In genomic region chr2:32446362-32446761, GRCh38 we compare ENCODE assay signal across 21 cellular contexts.
"Had no signal": no experiment of that assay in that cellular context is flagged by ENCODE, and none has a peak within 500 bp of the region (broad histone marks: within the 10 kb centered on the region; RNA-seq: fewer than 3 reads in every experiment).

No MANE protein-coding gene starts in this region.

- H3K27ac ChIP-seq: pancreas, stomach, suprapubic skin, tibial nerve had no signal

- H3K9me3 ChIP-seq: pancreas, stomach, suprapubic skin, tibial nerve had no signal

- H3K4me1 Mint-ChIP-seq: activated naive CD8-positive, alpha-beta T cell treated with anti-CD3 and anti-CD28 coated beads, Interleukin-2, amount 50 U/mL, for 24 hours; natural killer cell; stimulated activated memory B cell treated with anti-CD40 and anti-IgM and Interleukin-4, amounts not matched to agents 10 μg/mL and 1 μg/mL and 100 μg/mL, for 72 hours; WTC11 had no signal

- H3K4me3 Mint-ChIP-seq: activated naive CD4-positive, alpha-beta T cell treated with anti-CD3 and anti-CD28 coated beads for 36 hours; activated naive CD8-positive, alpha-beta T cell treated with anti-CD3 and anti-CD28 coated beads, Interleukin-2, amount 50 U/mL, for 24 hours; natural killer cell; stimulated activated memory B cell treated with anti-CD40 and anti-IgM and Interleukin-4, amounts not matched to agents 10 μg/mL and 1 μg/mL and 100 μg/mL, for 72 hours; T-helper 2 cell treated with Interferon-gamma antibody and Interleukin-4, amounts not matched to agents 5 μg/mL and 100 μg/mL, for 36 hours; WTC11 had no signal

- H3K27me3 ChIP-seq: pancreas, stomach, suprapubic skin, tibial nerve had no signal

- DNase-seq: activated CD4-positive, alpha-beta T cell treated with anti-CD3 and anti-CD28 coated beads, Interleukin-2, amount 50 U/mL, for 4 hours; activated CD8-positive, alpha-beta memory T cell treated with anti-CD3 and anti-CD28 coated beads for 24 hours; activated CD8-positive, alpha-beta memory T cell treated with anti-CD3 and anti-CD28 coated beads, Interleukin-2, amount 50 U/mL, for 4 hours; activated naive CD4-positive, alpha-beta T cell treated with anti-CD3 and anti-CD28 coated beads for 36 hours; activated naive CD8-positive, alpha-beta T cell treated with anti-CD3 and anti-CD28 coated beads, Interleukin-2, amount 50 U/mL, for 24 hours; activated T-cell treated with anti-CD3 and anti-CD28 coated beads, Interleukin-2, amount 50 U/mL, for 48 hours; dermis blood vessel endothelial cell; effector CD8-positive, alpha-beta T cell; midbrain; natural killer cell; pancreas; small intestine; stimulated activated CD4-positive, alpha-beta T cell treated with anti-CD3 and anti-CD28 coated beads, Interleukin-2, amount 100 ng/mL, for 24 hours; stomach had no signal

- H3K9me3 Mint-ChIP-seq: activated naive CD4-positive, alpha-beta T cell treated with anti-CD3 and anti-CD28 coated beads for 36 hours; activated naive CD8-positive, alpha-beta T cell treated with anti-CD3 and anti-CD28 coated beads, Interleukin-2, amount 50 U/mL, for 24 hours; natural killer cell; stimulated activated memory B cell treated with anti-CD40 and anti-IgM and Interleukin-4, amounts not matched to agents 10 μg/mL and 1 μg/mL and 100 μg/mL, for 72 hours; T-helper 2 cell treated with Interferon-gamma antibody and Interleukin-4, amounts not matched to agents 5 μg/mL and 100 μg/mL, for 36 hours had no signal

- H3K4me3 ChIP-seq: pancreas, stomach, suprapubic skin, tibial nerve had no signal

- H3K4me1 ChIP-seq: pancreas, stomach, suprapubic skin, tibial nerve had no signal

- H3K27ac Mint-ChIP-seq: activated naive CD4-positive, alpha-beta T cell treated with anti-CD3 and anti-CD28 coated beads for 36 hours; activated naive CD8-positive, alpha-beta T cell treated with anti-CD3 and anti-CD28 coated beads, Interleukin-2, amount 50 U/mL, for 24 hours; stimulated activated memory B cell treated with anti-CD40 and anti-IgM and Interleukin-4, amounts not matched to agents 10 μg/mL and 1 μg/mL and 100 μg/mL, for 72 hours; T-helper 2 cell treated with Interferon-gamma antibody and Interleukin-4, amounts not matched to agents 5 μg/mL and 100 μg/mL, for 36 hours; WTC11 had no signal

- H3K27me3 Mint-ChIP-seq: activated naive CD8-positive, alpha-beta T cell treated with anti-CD3 and anti-CD28 coated beads, Interleukin-2, amount 50 U/mL, for 24 hours; stimulated activated memory B cell treated with anti-CD40 and anti-IgM and Interleukin-4, amounts not matched to agents 10 μg/mL and 1 μg/mL and 100 μg/mL, for 72 hours had no signal

- ATAC-seq: activated naive CD8-positive, alpha-beta T cell treated with anti-CD3 and anti-CD28 coated beads, Interleukin-2, amount 50 U/mL, for 24 hours; esophagus mucosa; natural killer cell; pancreas; sciatic nerve; stimulated activated memory B cell treated with anti-CD40 and anti-IgM and Interleukin-4, amounts not matched to agents 10 μg/mL and 1 μg/mL and 100 μg/mL, for 72 hours; WTC11 had no signal
